In the genomic region with DNA sequence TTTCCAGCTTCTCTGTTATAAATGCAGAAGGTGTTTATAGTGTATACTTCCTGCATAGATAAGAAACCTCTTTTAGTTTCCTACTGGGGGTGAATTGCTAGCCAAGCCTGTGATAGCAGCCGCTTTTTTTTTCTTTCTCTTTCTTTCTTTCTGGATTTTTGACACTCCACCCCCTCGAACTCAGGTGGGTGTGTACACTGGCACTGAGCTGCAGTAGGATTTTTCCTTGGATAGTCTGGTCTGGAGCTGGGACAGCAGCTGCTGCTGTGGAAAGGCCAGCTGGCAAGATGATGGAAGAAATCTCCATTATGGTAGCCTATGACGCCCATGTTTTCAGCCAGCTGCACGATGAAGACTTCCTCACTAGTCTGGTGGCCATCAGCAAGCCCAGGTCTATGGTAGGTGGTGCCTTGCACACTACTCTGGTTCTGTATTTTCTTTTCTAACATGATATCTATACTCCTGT, we compare ENCODE assay signal across 9 cellular contexts.
DNase-seq lines count a peak whose midpoint lies in the region; ATAC-seq and TF ChIP-seq lines count a peak whose summit lies in the region.
"Had no signal": no experiment of that assay in that cellular context is flagged by ENCODE, and none has a peak within 500 bp of the region (broad histone marks: within the 10 kb centered on the region; RNA-seq: fewer than 3 reads in every experiment).

No MANE protein-coding gene starts in this region.

- no peak for ATAC-seq in GM21390 (IDR thresholded peaks at IDR 0.05; ENCODE audit: unreplicated experiment)

- no peak for DNase-seq in T-helper 1 cell
- peak; percentile 77 for DNase-seq in NCI-H510A (lab: John Stamatoyannopoulos, UW)
- DNase-seq in endodermal cell: peak; percentile 51
- DNase-seq in spleen: no peak
- DNase-seq in activated CD4-positive, alpha-beta T cell treated with anti-CD3 and anti-CD28 coated beads, Interleukin-2, amount 50 U/mL, for 48 hours: no peak
- DNase-seq: NCI-H226 had no signal

- no peak for TF ChIP-seq POLR2A in spleen (IDR thresholded peaks at IDR 0.05)

- H3K36me3 Mint-ChIP-seq in T-helper 1 cell treated with Interleukin-12 subunit alpha and Interleukin-12 subunit beta and Interleukin-4 antibody, amounts not matched to agents 30 μg/mL and 1 μg/mL, for 36 hours (ENCODE audit: low read depth): peaks cover 3% of the 10 kb centered on the region
- H3K36me3 Mint-ChIP-seq in endodermal cell (ENCODE audit: low read depth): no peaks in the 10 kb centered on the region

- H3K4me3 ChIP-seq in endodermal cell (ENCODE audit: low read length): no peak overlapping the region
- peak overlapping the region; percentile 25 for H3K4me3 ChIP-seq in rectal smooth muscle tissue (ENCODE audit: low read length)
- H3K4me3 ChIP-seq in spleen: peak overlapping the region in 1 of 8 donors; percentile 20

- H3K27me3 ChIP-seq in endodermal cell (ENCODE audit: control insufficient read depth, insufficient read depth, low read length, poor library complexity, severe bottlenecking): no peaks in the 10 kb centered on the region
- no peaks in the 10 kb centered on the region for H3K27me3 ChIP-seq in rectal smooth muscle tissue (ENCODE audit: control insufficient read depth, insufficient read depth, low read length)
- H3K27me3 ChIP-seq in spleen (replicated peaks in 1 of 7): no peaks in the 10 kb centered on the region

- peaks cover 9% of the 10 kb centered on the region for H3K4me1 Mint-ChIP-seq in T-helper 1 cell treated with Interleukin-12 subunit alpha and Interleukin-12 subunit beta and Interleukin-4 antibody, amounts not matched to agents 30 μg/mL and 1 μg/mL, for 36 hours (ENCODE audit: low read depth)
- peaks cover 38% of the 10 kb centered on the region for H3K4me1 Mint-ChIP-seq in endodermal cell

- peak overlapping the region; percentile 73 for H3K4me3 Mint-ChIP-seq in T-helper 1 cell treated with Interleukin-12 subunit alpha and Interleukin-12 subunit beta and Interleukin-4 antibody, amounts not matched to agents 30 μg/mL and 1 μg/mL, for 36 hours
- peak overlapping the region; percentile 64 for H3K4me3 Mint-ChIP-seq in endodermal cell

- no peak overlapping the region for H3K27ac Mint-ChIP-seq in T-helper 1 cell treated with Interleukin-12 subunit alpha and Interleukin-12 subunit beta and Interleukin-4 antibody, amounts not matched to agents 30 μg/mL and 1 μg/mL, for 36 hours
- peak overlapping the region; percentile 81 for H3K27ac Mint-ChIP-seq in endodermal cell

- no peak overlapping the region for H3K27ac ChIP-seq in endodermal cell (ENCODE audit: low read depth, low read length)
- H3K27ac ChIP-seq in rectal smooth muscle tissue (ENCODE audit: low read depth, low read length): no peak overlapping the region
- H3K27ac ChIP-seq in spleen: no peak overlapping the region

- H3K9ac ChIP-seq in endodermal cell (ENCODE audit: extremely low read depth, low read length, poor library complexity, severe bottlenecking) (no peak overlapping the region), rectal smooth muscle tissue (ENCODE audit: low read length) (no peak overlapping the region)

- no peaks in the 10 kb centered on the region for H3K9me3 Mint-ChIP-seq in T-helper 1 cell treated with Interleukin-12 subunit alpha and Interleukin-12 subunit beta and Interleukin-4 antibody, amounts not matched to agents 30 μg/mL and 1 μg/mL, for 36 hours
- no peaks in the 10 kb centered on the region for H3K9me3 Mint-ChIP-seq in endodermal cell

- no peak for TF ChIP-seq CTCF in endodermal cell (conservative IDR thresholded peaks at IDR 0.05)
- no peak for TF ChIP-seq CTCF in spleen (IDR thresholded peaks at IDR 0.05 in 8 of 11, conservative IDR thresholded peaks at IDR 0.05 in 3 of 11)

- 70 to 94% methylated on average over 2 to 4 of the region's 4 CpGs for WGBS in endodermal cell (ENCODE audit: insufficient coverage in 1 of 2, insufficient read length in 1 of 2), 2 experiments
- WGBS in spleen, 5 donors: 60 to 71% (median 65%) methylated on average over 4 of the region's 4 CpGs

- no peaks in the 10 kb centered on the region for H3K27me3 Mint-ChIP-seq in T-helper 1 cell treated with Interleukin-12 subunit alpha and Interleukin-12 subunit beta and Interleukin-4 antibody, amounts not matched to agents 30 μg/mL and 1 μg/mL, for 36 hours (ENCODE audit: low read depth)
- H3K27me3 Mint-ChIP-seq in endodermal cell (ENCODE audit: insufficient read depth): no peaks in the 10 kb centered on the region

- H3K36me3 ChIP-seq in endodermal cell (ENCODE audit: control insufficient read depth, insufficient read depth, low read length): no peaks in the 10 kb centered on the region
- H3K36me3 ChIP-seq in rectal smooth muscle tissue (ENCODE audit: control insufficient read depth, insufficient read depth, low read length): no peaks in the 10 kb centered on the region
- peaks cover 0 to 10% (median 0%) of the 10 kb centered on the region in 6 donors for H3K36me3 ChIP-seq in spleen

- H3K4me1 ChIP-seq in endodermal cell (ENCODE audit: control insufficient read depth, insufficient read depth, low read length): peaks cover 16% of the 10 kb centered on the region
- no peaks in the 10 kb centered on the region for H3K4me1 ChIP-seq in rectal smooth muscle tissue (ENCODE audit: control insufficient read depth, insufficient read depth, low read length)
- H3K4me1 ChIP-seq in spleen: peaks cover 0 to 36% (median 12%) of the 10 kb centered on the region in 6 donors

- no peaks in the 10 kb centered on the region for H3K9me3 ChIP-seq in endodermal cell (ENCODE audit: control insufficient read depth, low read length)
- no peaks in the 10 kb centered on the region for H3K9me3 ChIP-seq in spleen

- intact Hi-C loops in spleen (cut with DNase I; ENCODE audit: low total_unique reads): loop anchor here (10.0 kb wide), 1 partner anchor 108 kb away; no protein-coding TSS in a partner anchor

Comparison
In these comparisons a context has a peak if more than half of its experiments do, and no peak if none do; other contexts are left out.
1. DNase-seq: peak in NCI-H510A (single experiment) and endodermal cell (single experiment); none in T-helper 1 cell (0 of 5), spleen (single experiment) and activated CD4-positive, alpha-beta T cell treated with anti-CD3 and anti-CD28 coated beads, Interleukin-2, amount 50 U/mL, for 48 hours (0 of 2).